1 cellular context compared by ENCODE assay signal in genomic region chr16:17518441-17518840, GRCh38.
A peak's percentile ranks its signal among the peaks of the same experiment; 100 is the strongest.
TF ChIP-seq lines count a peak whose summit lies in the region.

No MANE protein-coding gene starts in this region.

TF ChIP-seq in IMR-90, 13 proteins besides CTCF, POLR2A, EP300 and RAD21:
- TF ChIP-seq NFE2L2 (IDR thresholded peaks at IDR 0.05; ENCODE audit: low read depth, low read length) (no peak), USF2 (IDR thresholded peaks at IDR 0.05; ENCODE audit: low read depth, low read length) (no peak), FOS (IDR thresholded peaks at IDR 0.05; ENCODE audit: low read depth, low read length) (peak; percentile 53; the same call in 1 of the 2 replicates), RFX5 (IDR thresholded peaks at IDR 0.05; ENCODE audit: low read depth, low read length) (no peak), SMC3 (IDR thresholded peaks at IDR 0.05; ENCODE audit: low read depth, low read length) (no peak)
